ENCODE assay signal across 9 cellular contexts in genomic region chr1:26169201-26169600, GRCh38. TPM values are rescaled to one million over a fixed set of nuclear protein-coding genes. Genes with fewer than 3 reads are reported as not detected.
DNase-seq lines count a peak whose midpoint lies in the region; ATAC-seq, FAIRE-seq and TF ChIP-seq lines count a peak whose summit lies in the region.
"Had no signal": no experiment of that assay in that cellular context is flagged by ENCODE, and none has a peak within 500 bp of the region (broad histone marks: within the 10 kb centered on the region; RNA-seq: fewer than 3 reads in every experiment).

No MANE protein-coding gene starts in this region.

- 27 to 52% (median 39%) methylated on average over 6 of the region's 6 CpGs for WGBS in heart left ventricle, 4 donors

- DNase-seq in heart left ventricle: no peak
- no peak for DNase-seq in left cardiac atrium
- DNase-seq in MCF 10A (ENCODE audit: unreplicated experiment): no peak
- DNase-seq in uterus: no peak
- no peak for DNase-seq in GM12892 (ENCODE audit: insufficient read length)
- DNase-seq in stimulated activated CD4-positive, alpha-beta T cell treated with anti-CD3 and anti-CD28 coated beads, Interleukin-12 subunit alpha, Interleukin-12 subunit beta, amount 100 ng/mL, for 4 hours: no peak

- peak overlapping the region; percentile 86 for H3K4me3 Mint-ChIP-seq in MCF 10A (ENCODE audit: unreplicated experiment)

- no peak for FAIRE-seq in GM12892 (lab: Jason Lieb, UNC)

- H3K36me3 ChIP-seq in heart left ventricle (peaks cover 0 to 2% (median 0%) of the 10 kb centered on the region in 9 donors), mucosa of rectum (ENCODE audit: control insufficient read depth in 2 of 2, insufficient read depth in 2 of 2, low read length in 2 of 2) (peaks cover 0 to 5% of the 10 kb centered on the region in 2 donors), uterus (no peaks in the 10 kb centered on the region)

- ATAC-seq in heart left ventricle (no peak), left cardiac atrium (no peak), HG03025 (IDR thresholded peaks at IDR 0.05; ENCODE audit: low FRiP score, unreplicated experiment) (no peak)

- intact Hi-C loops in heart left ventricle (cut with DNase I): loop anchor here in 8 of 10 donors (2.0 to 10.0 kb wide), 10 partner anchors 58 to 272 kb away; partner anchors contain the start of genes CEP85 (in 4 of the 8) and STMN1 (in 1 of the 8)
- intact Hi-C loops in left cardiac atrium (cut with DNase I): loop anchor here in 1 of 2 donors (10.0 kb wide), 1 partner anchor 274 kb away; no protein-coding TSS in a partner anchor
- intact Hi-C loops in MCF 10A (cut with micrococcal nuclease): loop anchor here (1.0 to 5.0 kb wide), 3 partner anchors 65 to 223 kb away; partner anchors contain the start of gene CEP85
- intact Hi-C loops in uterus (cut with DNase I; ENCODE audit: low total_unique reads): no loop called here

- no peak for TF ChIP-seq CTCF in heart left ventricle (IDR thresholded peaks at IDR 0.05)
- TF ChIP-seq CTCF in MCF 10A (IDR thresholded peaks at IDR 0.05; ENCODE audit: unreplicated experiment): no peak
- no peak for TF ChIP-seq CTCF in uterus (IDR thresholded peaks at IDR 0.05)

- H3K9me3 ChIP-seq in heart left ventricle (no peaks in the 10 kb centered on the region), mucosa of rectum (ENCODE audit: control insufficient read depth in 2 of 2, low read length in 2 of 2) (no peaks in the 10 kb centered on the region), uterus (no peaks in the 10 kb centered on the region)

- H3K27ac ChIP-seq in heart left ventricle (peak overlapping the region in 11 of 12 donors; percentile 69 to 89 (median 82)), mucosa of rectum (ENCODE audit: low read depth in 2 of 2, low read length in 2 of 2) (no peak overlapping the region), uterus (peak overlapping the region; percentile 63 to 85)

- H3K9ac ChIP-seq in mucosa of rectum (ENCODE audit: low read depth in 1 of 2, low read length in 2 of 2): peak overlapping the region; percentile 84 to 97

- CTCF ChIA-PET in MCF 10A (lab: Yijun Ruan, JAX): interaction anchor here (0.6 to 2.8 kb wide), 25 partner anchors 8 to 1823 kb away, joined by 3 to 20 read pairs (median 4); partner anchors contain the start of gene CEP85

- POLR2A ChIA-PET in MCF 10A (lab: Yijun Ruan, JAX): interaction anchor here (0.6 to 1.8 kb wide), 10 partner anchors 9 to 263 kb away, joined by 3 to 27 read pairs (median 5); partner anchors contain the start of genes CEP85, DHDDS and SH3BGRL3

- H3K27ac Mint-ChIP-seq in MCF 10A (ENCODE audit: low read depth, unreplicated experiment): no peak overlapping the region

- no peaks in the 10 kb centered on the region for H3K9me3 Mint-ChIP-seq in MCF 10A (ENCODE audit: unreplicated experiment)

- H3K4me1 ChIP-seq in heart left ventricle (peaks cover 5 to 31% (median 17%) of the 10 kb centered on the region in 12 donors), mucosa of rectum (ENCODE audit: control insufficient read depth in 2 of 2, insufficient read depth in 2 of 2, low read length in 2 of 2) (peaks cover 10 to 11% of the 10 kb centered on the region in 2 donors), uterus (peaks cover 0 to 8% of the 10 kb centered on the region in 2 donors)

- H3K36me3 Mint-ChIP-seq in MCF 10A (ENCODE audit: insufficient read depth, unreplicated experiment): no peaks in the 10 kb centered on the region

- peak overlapping the region in 11 of 12 donors; percentile 66 to 94 (median 87) for H3K4me3 ChIP-seq in heart left ventricle
- peak overlapping the region; percentile 84 to 94 for H3K4me3 ChIP-seq in mucosa of rectum (ENCODE audit: low read length in 2 of 2)
- peak overlapping the region; percentile 64 to 79 for H3K4me3 ChIP-seq in uterus

- TF ChIP-seq POLR2A in heart left ventricle (IDR thresholded peaks at IDR 0.05): no peak
- TF ChIP-seq POLR2A in uterus (IDR thresholded peaks at IDR 0.05): no peak
- TF ChIP-seq POLR2A in GM12892 (IDR thresholded peaks at IDR 0.05; ENCODE audit: low read depth, low read length): no peak

- no peaks in the 10 kb centered on the region for H3K4me1 Mint-ChIP-seq in MCF 10A (ENCODE audit: insufficient read depth, unreplicated experiment)

- no peaks in the 10 kb centered on the region for H3K27me3 ChIP-seq in heart left ventricle
- no peaks in the 10 kb centered on the region for H3K27me3 ChIP-seq in mucosa of rectum (ENCODE audit: control insufficient read depth in 2 of 2, insufficient read depth in 2 of 2, low read length in 2 of 2)
- no peaks in the 10 kb centered on the region for H3K27me3 ChIP-seq in uterus

- BruUV-seq in MCF 10A (replicated peaks; lab: Mats Ljungman, UMichigan): no TSS peak

- no peaks in the 10 kb centered on the region for H3K27me3 Mint-ChIP-seq in MCF 10A (ENCODE audit: insufficient read depth, unreplicated experiment)

RNA-seq across cellular contexts. Expression of gene C1orf232, which starts 0.4 kb away (rescaled TPM):
- total RNA-seq in heart left ventricle: not detected
- polyA plus RNA-seq in heart left ventricle: not detected
- not detected for total RNA-seq in left cardiac atrium
- not detected in 2 replicates for total RNA-seq in MCF 10A (2022)
- not detected for total RNA-seq in uterus
- not detected for polyA plus RNA-seq in GM12892 (2012; ENCODE audit: missing spikeins)
- total RNA-seq: Daoy had no signal

RNA-seq across cellular contexts. Expression of gene ZNF593, which starts 0.5 kb away (rescaled TPM):
- total RNA-seq in heart left ventricle (10 to 100 TPM; 13.7 to 36.8 (median 21.0) TPM), left cardiac atrium (10 to 100 TPM; 13.4 to 24.3 TPM), MCF 10A (2022) (61.5 and 82.6 TPM in 2 replicates), uterus (10 to 100 TPM in 3 of 4 donors, 1 to 10 TPM in 1; 7.9 to 27.1 (median 16.3) TPM)
- polyA plus RNA-seq in heart left ventricle: 100 to 1,000 TPM in 1 of 2 donors, 10 to 100 TPM in 1; 43.1 to 147 TPM
- 15.1 TPM for polyA plus RNA-seq in GM12892 (2012; ENCODE audit: missing spikeins)

RNA-seq across cellular contexts. Expression of gene ZNF593OS, which starts 2.4 kb away (rescaled TPM):
- not detected for total RNA-seq in heart left ventricle
- not detected for polyA plus RNA-seq in heart left ventricle
- total RNA-seq in left cardiac atrium: not detected
- not detected in 2 replicates for total RNA-seq in MCF 10A (2022)
- total RNA-seq in uterus: not detected
- 0.76 TPM for polyA plus RNA-seq in GM12892 (2012; ENCODE audit: missing spikeins)
- total RNA-seq: Daoy had no signal

RNA-seq across cellular contexts. Expression of gene CNKSR1, which starts 8.1 kb away (rescaled TPM):
- total RNA-seq in heart left ventricle: 1 to 10 TPM in 7 of 9 donors, under 1 TPM in 1, not detected in 1; 0.60 to 3.4 (median 1.4) TPM
- 1 to 10 TPM in 1 of 2 donors, under 1 TPM in 1; 0.80 to 1.6 TPM for polyA plus RNA-seq in heart left ventricle
- total RNA-seq in left cardiac atrium: under 1 TPM; 0.60 to 0.85 TPM
- total RNA-seq in MCF 10A (2022): 31.0 and 35.5 TPM in 2 replicates
- 10 to 100 TPM in 2 of 4 donors, 1 to 10 TPM in 1, under 1 TPM in 1; 0.29 to 13.3 (median 7.2) TPM for total RNA-seq in uterus
- 1.1 TPM for polyA plus RNA-seq in GM12892 (2012; ENCODE audit: missing spikeins)

RNA-seq across cellular contexts. Expression of gene FAM110D, which starts 10.3 kb away (rescaled TPM):
- total RNA-seq in heart left ventricle (1 to 10 TPM; 2.5 to 6.5 (median 3.2) TPM), left cardiac atrium (1 to 10 TPM; 5.2 to 5.3 TPM), MCF 10A (2022) (not detected in 2 replicates), uterus (10 to 100 TPM in 2 of 4 donors, 1 to 10 TPM in 2; 3.2 to 21.0 (median 14.0) TPM)
- polyA plus RNA-seq in heart left ventricle: 1 to 10 TPM; 2.2 to 3.7 TPM
- not detected for polyA plus RNA-seq in GM12892 (2012; ENCODE audit: missing spikeins)

Comparison
In these comparisons a context has a peak if more than half of its experiments do, and no peak if none do; other contexts are left out.
1. H3K27ac ChIP-seq: peak in heart left ventricle (11 of 12) and uterus (2 of 2); none in mucosa of rectum (0 of 2).
2. Peak in every context shown above with its lines, with median percentiles within 50 percentile points of each other: H3K4me3 ChIP-seq.